In the genomic region with DNA sequence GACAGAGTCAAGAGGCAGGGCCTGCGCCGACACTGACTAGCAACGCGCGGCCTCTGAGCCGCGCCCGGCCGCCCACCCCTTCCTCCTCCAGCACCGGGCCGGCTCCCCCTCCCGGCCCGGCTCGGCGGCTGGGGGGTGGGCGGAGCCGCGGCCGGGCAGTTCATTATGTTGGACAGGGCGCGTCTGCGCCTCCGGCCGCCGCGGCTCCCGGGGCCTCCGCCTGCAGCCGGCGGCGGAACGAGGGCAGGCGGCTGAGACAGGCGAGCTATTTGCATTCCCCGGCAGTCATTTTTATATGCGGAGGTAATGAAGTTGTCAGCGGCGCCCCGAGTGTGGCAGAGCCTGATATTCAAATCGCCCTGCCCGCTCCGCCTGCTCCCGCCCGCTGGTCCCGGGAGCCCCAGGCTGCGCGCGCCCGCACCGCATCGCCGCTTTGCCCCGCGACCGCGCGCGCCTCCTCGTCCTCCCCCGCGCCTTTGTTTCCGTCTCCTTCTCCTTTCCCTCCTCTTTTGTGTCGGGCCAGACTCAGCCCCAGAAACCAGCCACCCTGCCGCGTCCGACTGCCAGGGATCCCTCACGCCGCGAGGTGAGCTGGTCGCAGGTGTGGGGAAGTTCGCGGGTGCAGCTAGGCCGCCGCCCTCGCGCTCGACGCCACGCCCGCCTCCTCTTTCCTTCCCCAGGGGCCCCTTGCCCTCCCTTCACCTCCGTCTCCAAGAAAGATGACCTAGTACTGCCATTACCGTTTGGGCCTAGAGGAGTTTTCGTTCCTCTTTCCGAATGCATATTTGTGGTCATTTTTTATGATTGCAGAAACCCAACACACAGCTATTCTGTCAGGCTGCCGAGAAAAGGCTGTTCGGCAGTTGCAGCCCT, we compare ENCODE assay signal across 8 cellular contexts.
A peak's percentile ranks its signal among the peaks of the same experiment; 100 is the strongest.
DNase-seq lines count a peak whose midpoint lies in the region; ATAC-seq, FAIRE-seq and TF ChIP-seq lines count a peak whose summit lies in the region.

No MANE protein-coding gene starts in this region.

- no peaks in the 10 kb centered on the region for H3K36me3 Mint-ChIP-seq in T-cell

- TF ChIP-seq POLR2A in GM12891 (IDR thresholded peaks at IDR 0.05; ENCODE audit: low read depth, low read length): peak; percentile 60

- no peaks in the 10 kb centered on the region for H3K9me3 Mint-ChIP-seq in T-cell

- POLR2A ChIA-PET in T-cell (lab: Charles Lee): interaction anchor here in 1 of 2 donors (0.5 kb wide), 1 partner anchor 182 kb away, joined by 4 read pairs; no protein-coding TSS in a partner anchor

- DNase-seq in 8988T (peak; percentile 52), GM12891 (ENCODE audit: insufficient read length, low spot score) (peak; percentile 70), NAMALWA (ENCODE audit: low spot score) (peak; percentile 94), T-cell (peak in 7 of 34 experiments; percentile 0 to 47 (median 8)), cerebellar cortex (ENCODE audit: low spot score) (peak; percentile 66), kidney tubule cell (ENCODE audit: low spot score) (peak; percentile 82)
- DNase-seq in stimulated activated CD4-positive, alpha-beta T cell treated with anti-CD3 and anti-CD28 coated beads, Interleukin-12 subunit alpha, Interleukin-12 subunit beta, amount 100 ng/mL, for 4 hours: peak; percentile 33

- FAIRE-seq in GM12891 (lab: Jason Lieb, UNC): peak; percentile 96

- CTCF ChIA-PET in T-cell (lab: Charles Lee): no interaction called here

- ATAC-seq in HG02623 (IDR thresholded peaks at IDR 0.05; ENCODE audit: unreplicated experiment): peak; percentile 81
- peak; percentile 61 to 67 (median 64) for ATAC-seq in T-cell (replicated peaks in 1 of 4)

- H3K27ac Mint-ChIP-seq in T-cell: no peak overlapping the region

- peaks cover 45 to 56% of the 10 kb centered on the region in 2 donors for H3K27me3 Mint-ChIP-seq in T-cell

- peak overlapping the region; percentile 81 to 86 (median 84) for H3K4me3 Mint-ChIP-seq in T-cell

- H3K4me1 Mint-ChIP-seq in T-cell: peaks cover 13 to 15% (median 14%) of the 10 kb centered on the region in 3 donors

TF ChIP-seq in GM12891, 5 proteins besides CTCF, POLR2A, EP300 and RAD21:
- TF ChIP-seq POLR2AphosphoS5 (IDR thresholded peaks at IDR 0.05; ENCODE audit: low read depth, low read length): peak; percentile 51; the same call in 1 of the 2 replicates
- TF ChIP-seq SPI1 (IDR thresholded peaks at IDR 0.05; ENCODE audit: low read depth, low read length): peak; percentile 54
- TF ChIP-seq PAX5 (IDR thresholded peaks at IDR 0.05; ENCODE audit: insufficient read depth, low read length, severe bottlenecking): no peak
- peak; percentile 44; the same call in 1 of the 2 replicates for TF ChIP-seq TAF1 (IDR thresholded peaks at IDR 0.05; ENCODE audit: low read depth, low read length)
- peak; percentile 98 for TF ChIP-seq POU2F2 (IDR thresholded peaks at IDR 0.05; ENCODE audit: low read depth, low read length)
